Comparison of ENCODE assay signal across 18 cellular contexts in genomic region chr16:89084411-89084810, GRCh38. TPM values are rescaled to one million over a fixed set of nuclear protein-coding genes. Genes with fewer than 3 reads are reported as not detected.
A peak's percentile ranks its signal among the peaks of the same experiment; 100 is the strongest.
DNase-seq lines count a peak whose midpoint lies in the region; ATAC-seq, FAIRE-seq and TF ChIP-seq lines count a peak whose summit lies in the region.
"Had no signal": no experiment of that assay in that cellular context is flagged by ENCODE, and none has a peak within 500 bp of the region (broad histone marks: within the 10 kb centered on the region; RNA-seq: fewer than 3 reads in every experiment).

No MANE protein-coding gene starts in this region.

- POLR2A ChIA-PET in HepG2 (lab: Yijun Ruan, JAX), result no interaction called here

- DNase-seq in HepG2 (ENCODE audit: low spot score) (no peak), right lobe of liver (no peak), Peyer's patch (peak in 2 of 3 donors; percentile 80 to 89), memory B cell (ENCODE audit: low spot score in 2 of 2) (peak in 1 of 2 donors; percentile 29), transverse colon (peak; percentile 80), SK-N-DZ (ENCODE audit: low spot score) (no peak), RCC 7860 (ENCODE audit: low spot score) (no peak)
- DNase-seq in stimulated activated CD4-positive, alpha-beta T cell treated with anti-CD3 and anti-CD28 coated beads, Interleukin-15, amount 100 ng/mL, for 24 hours, result no peak
- DNase-seq: activated CD4-positive, alpha-beta T cell treated with anti-CD3 and anti-CD28 coated beads, Interleukin-2, amount 10 ng/mL, durations not matched to agents 24 days and 14 days; activated naive CD4-positive, alpha-beta T cell treated with Interleukin-2 at 50 U/mL for 16 hours; COR-L47; EL; lower lobe of right lung; NCI-H2029; NCI-H524; OCI-M1 had no signal

- H4K20me1 ChIP-seq in HepG2 (ENCODE audit: insufficient read depth, low read length), result no peaks in the 10 kb centered on the region

- peaks cover 2% of the 10 kb centered on the region for H3K27me3 Mint-ChIP-seq in memory B cell

- H3K36me3 ChIP-seq in HepG2 (replicated peaks in 1 of 2; ENCODE audit: control insufficient read depth in 1 of 2, insufficient read depth in 2 of 2, low read length in 2 of 2), result no peaks in the 10 kb centered on the region
- H3K36me3 ChIP-seq in right lobe of liver, result no peaks in the 10 kb centered on the region
- H3K36me3 ChIP-seq in Peyer's patch, result no peaks in the 10 kb centered on the region
- no peaks in the 10 kb centered on the region for H3K36me3 ChIP-seq in transverse colon
- H3K36me3 ChIP-seq: lower lobe of right lung had no signal

- TF ChIP-seq RAD21 in HepG2 (CRISPR knock-in tag; IDR thresholded peaks at IDR 0.05), result no peak

- ATAC-seq in HepG2 (no peak), right lobe of liver (no peak), memory B cell (ENCODE audit: low read depth) (peak; percentile 93)
- ATAC-seq: lower lobe of right lung; naive thymus-derived CD8-positive, alpha-beta T cell had no signal

- H3K9me3 ChIP-seq in HepG2 (ENCODE audit: low read length), result no peaks in the 10 kb centered on the region
- H3K9me3 ChIP-seq in right lobe of liver, result no peaks in the 10 kb centered on the region
- H3K9me3 ChIP-seq in Peyer's patch, result no peaks in the 10 kb centered on the region
- no peaks in the 10 kb centered on the region for H3K9me3 ChIP-seq in transverse colon
- H3K9me3 ChIP-seq: lower lobe of right lung had no signal

- TF ChIP-seq POLR2A in HepG2 (IDR thresholded peaks at IDR 0.05; ENCODE audit: insufficient read depth in 1 of 2, low read depth in 2 of 2, low read length in 2 of 2) (no peak), right lobe of liver (IDR thresholded peaks at IDR 0.05) (no peak), Peyer's patch (IDR thresholded peaks at IDR 0.05) (no peak), transverse colon (IDR thresholded peaks at IDR 0.05) (no peak)

- H3K27ac ChIP-seq in HepG2 (ENCODE audit: extremely low read length, insufficient read depth, low read length) (no peak overlapping the region), right lobe of liver (no peak overlapping the region), Peyer's patch (peak overlapping the region in 1 of 4 donors; percentile 36), transverse colon (no peak overlapping the region)
- H3K27ac ChIP-seq: lower lobe of right lung had no signal

- TF ChIP-seq EP300 in HepG2 (IDR thresholded peaks at IDR 0.05; ENCODE audit: low read depth in 2 of 2, low read length in 2 of 2), result no peak
- no peak for TF ChIP-seq EP300 in HepG2 (CRISPR knock-in tag; IDR thresholded peaks at IDR 0.05; ENCODE audit: borderline replicate concordance)
- no peak for TF ChIP-seq EP300 in transverse colon (IDR thresholded peaks at IDR 0.05; ENCODE audit: low read depth)

- peaks cover 21% of the 10 kb centered on the region for H3K4me1 ChIP-seq in HepG2 (ENCODE audit: insufficient read depth, low read length)
- H3K4me1 ChIP-seq in right lobe of liver, result no peaks in the 10 kb centered on the region
- H3K4me1 ChIP-seq in Peyer's patch, result no peaks in the 10 kb centered on the region
- H3K4me1 ChIP-seq in transverse colon, result no peaks in the 10 kb centered on the region
- H3K4me1 ChIP-seq: lower lobe of right lung had no signal

- WGBS in HepG2 (ENCODE audit: low lambda C conversion rate), result 19% methylated on average over 12 of the region's 12 CpGs
- 50% methylated on average over 10 of the region's 12 CpGs for WGBS in right lobe of liver (ENCODE audit: insufficient coverage, low coverage, low lambda C conversion rate, missing lambda C conversion rate)
- 30 to 39% methylated on average over 2 to 12 of the region's 12 CpGs for WGBS in transverse colon (ENCODE audit: low coverage in 1 of 2), 2 donors

- no peak overlapping the region for H3K4me2 ChIP-seq in HepG2 (ENCODE audit: low read depth, low read length)

- no peaks in the 10 kb centered on the region for H3K79me2 ChIP-seq in HepG2 (ENCODE audit: insufficient read depth, low read length)

- peaks cover 9% of the 10 kb centered on the region for H3K4me1 Mint-ChIP-seq in memory B cell
- H3K4me1 Mint-ChIP-seq: activated CD4-positive, alpha-beta T cell treated with anti-CD3 and anti-CD28 coated beads, Interleukin-2, amount 10 ng/mL, durations not matched to agents 24 days and 14 days had no signal

- BruUV-seq in HepG2 (replicated peaks; lab: Mats Ljungman, UMichigan), result no TSS peak

- CTCF ChIA-PET in HepG2 (lab: Yijun Ruan, JAX; ENCODE audit: low intra/inter-chr PET ratio, low total read pairs), result no interaction called here

- H2AFZ ChIP-seq in HepG2 (ENCODE audit: low read length), result no peak overlapping the region

- peak overlapping the region; percentile 63 for H3K27ac Mint-ChIP-seq in memory B cell
- H3K27ac Mint-ChIP-seq: activated CD4-positive, alpha-beta T cell treated with anti-CD3 and anti-CD28 coated beads, Interleukin-2, amount 10 ng/mL, durations not matched to agents 24 days and 14 days had no signal

- in situ Hi-C loops in HepG2 (cut with HindIII; ENCODE audit: extremely low pct_ligation_motif_present, low pct_unique_long_range_greater_than_20kb), result no loop called here
- in situ Hi-C loops in transverse colon (cut with MboI; ENCODE audit: low pct_ligation_motif_present in 1 of 4, low pct_unique_long_range_greater_than_20kb in 1 of 4, low sequenced_read_pairs in 3 of 4), result no loop called here

- FAIRE-seq in HepG2 (lab: Jason Lieb, UNC) (no peak), RCC 7860 (lab: Jason Lieb, UNC) (no peak)
- FAIRE-seq: H54 had no signal

- intact Hi-C loops in HepG2 (cut with micrococcal nuclease; ENCODE audit: unreplicated experiment), result no loop called here
- intact Hi-C loops in right lobe of liver (cut with DNase I), result no loop called here
- intact Hi-C loops in transverse colon (cut with DNase I; ENCODE audit: low total_unique reads), result no loop called here

- H3K27me3 ChIP-seq in HepG2 (ENCODE audit: control insufficient read depth in 1 of 2, insufficient read depth in 2 of 2, low read length in 2 of 2) (peaks cover 28 to 74% of the 10 kb centered on the region in 2 experiments), right lobe of liver (no peaks in the 10 kb centered on the region), Peyer's patch (no peaks in the 10 kb centered on the region), transverse colon (peaks cover 18% of the 10 kb centered on the region)

- H3K9ac ChIP-seq in HepG2 (ENCODE audit: insufficient read depth, low read depth, low read length), result no peak overlapping the region

- no peak overlapping the region for H3K4me3 ChIP-seq in HepG2 (replicated peaks in 1 of 3; ENCODE audit: insufficient read depth in 1 of 3, low read depth in 2 of 3, low read length in 3 of 3)
- no peak overlapping the region for H3K4me3 ChIP-seq in right lobe of liver
- peak overlapping the region in 1 of 4 donors; percentile 13 for H3K4me3 ChIP-seq in Peyer's patch
- H3K4me3 ChIP-seq in transverse colon, result no peak overlapping the region
- H3K4me3 ChIP-seq: lower lobe of right lung had no signal

- H3K36me3 Mint-ChIP-seq in memory B cell, result no peaks in the 10 kb centered on the region
- H3K36me3 Mint-ChIP-seq: naive thymus-derived CD8-positive, alpha-beta T cell had no signal

- peak overlapping the region; percentile 61 for H3K4me3 Mint-ChIP-seq in memory B cell
- H3K4me3 Mint-ChIP-seq: activated CD4-positive, alpha-beta T cell treated with anti-CD3 and anti-CD28 coated beads, Interleukin-2, amount 10 ng/mL, durations not matched to agents 24 days and 14 days had no signal

- no peak for TF ChIP-seq CTCF in HepG2 (CRISPR knock-in tag; IDR thresholded peaks at IDR 0.05)
- no peak for TF ChIP-seq CTCF in right lobe of liver (IDR thresholded peaks at IDR 0.05)
- TF ChIP-seq CTCF in Peyer's patch (IDR thresholded peaks at IDR 0.05), result peak in 1 of 6 experiments; percentile 2
- TF ChIP-seq CTCF in transverse colon (IDR thresholded peaks at IDR 0.05), result no peak

- no peaks in the 10 kb centered on the region for H3K9me3 Mint-ChIP-seq in memory B cell
- H3K9me3 Mint-ChIP-seq: activated CD4-positive, alpha-beta T cell treated with anti-CD3 and anti-CD28 coated beads, Interleukin-2, amount 10 ng/mL, durations not matched to agents 24 days and 14 days; naive thymus-derived CD8-positive, alpha-beta T cell had no signal

TF ChIP-seq in HepG2, 621 proteins besides CTCF, POLR2A, EP300 and RAD21 (continues in another document):
- TF ChIP-seq ZNF670 (CRISPR knock-in tag; IDR thresholded peaks at IDR 0.05; ENCODE audit: borderline replicate concordance), result no peak

RNA-seq across cellular contexts. Expression of gene ACSF3, which starts 9.2 kb away (rescaled TPM):
- total RNA-seq in HepG2 (2016; rRNA removed; fragmentation: Illumina TruSeq; extraction: Trizol), result 23.5 and 30.6 TPM in 2 replicates
- total RNA-seq in HepG2 (2016; cell fraction: cytosol; rRNA removed; fragmentation: Illumina TruSeq; extraction: Trizol; ENCODE audit: low read depth), result 13.8 and 14.5 TPM in 2 replicates
- total RNA-seq in HepG2 (2016; cell fraction: insoluble cytoplasmic fraction; rRNA removed; fragmentation: Illumina TruSeq; extraction: Trizol), result 22.1 and 29.1 TPM in 2 replicates
- total RNA-seq in HepG2 (2016; cell fraction: membrane; rRNA removed; fragmentation: Illumina TruSeq; extraction: Trizol), result 23.0 and 24.3 TPM in 2 replicates
- total RNA-seq in HepG2 (2016; cell fraction: nucleus; rRNA removed; fragmentation: Illumina TruSeq; extraction: Trizol), result 19.3 and 21.6 TPM in 2 replicates
- 14.9 and 16.5 TPM in 2 replicates for polyA plus RNA-seq in HepG2 (2011; rRNA removed)
- polyA plus RNA-seq in HepG2 (2011; cell fraction: cytosol; rRNA removed), result 11.3 and 15.5 TPM in 2 replicates
- polyA plus RNA-seq in HepG2 (2011; cell fraction: nucleus; rRNA removed), result 31.3 and 34.0 TPM in 2 replicates
- polyA plus RNA-seq in HepG2 (2012), result 16.6 and 17.2 TPM in 2 replicates
- polyA plus RNA-seq in HepG2 (2016; cell fraction: cytosol; fragmentation: Illumina TruSeq; extraction: Trizol; ENCODE audit: low read depth), result 6.9 and 9.7 TPM in 2 replicates
- 21.8 and 22.0 TPM in 2 replicates for polyA plus RNA-seq in HepG2 (2016; cell fraction: insoluble cytoplasmic fraction; fragmentation: Illumina TruSeq; extraction: Trizol; ENCODE audit: low read depth)
- polyA plus RNA-seq in HepG2 (2016; cell fraction: membrane; fragmentation: Illumina TruSeq; extraction: Trizol; ENCODE audit: low read depth), result 11.2 and 13.0 TPM in 2 replicates
- 37.2 and 38.9 TPM in 2 replicates for polyA plus RNA-seq in HepG2 (2016; cell fraction: nucleus; fragmentation: Illumina TruSeq; extraction: Trizol; ENCODE audit: insufficient read depth, low read depth)
- polyA minus RNA-seq in HepG2 (2011; rRNA and poly(A)+ RNA removed; ENCODE audit: low replicate concordance), result 46.7 and 47.0 TPM in 2 replicates
- polyA minus RNA-seq in HepG2 (2011; cell fraction: cytosol; rRNA and poly(A)+ RNA removed), result 22.4 and 32.0 TPM in 2 replicates
- polyA minus RNA-seq in HepG2 (2011; cell fraction: nucleus; rRNA and poly(A)+ RNA removed), result 35.9 and 36.8 TPM in 2 replicates
- total RNA-seq in right lobe of liver, result 10 to 100 TPM; 20.2 to 33.6 (median 29.4) TPM
- 100 to 1,000 TPM in 2 of 4 donors, 10 to 100 TPM in 2; 94.6 to 120 (median 108) TPM for total RNA-seq in Peyer's patch
- total RNA-seq in transverse colon, result 100 to 1,000 TPM in 1 of 4 donors, 10 to 100 TPM in 3; 54.5 to 120 (median 75.8) TPM
- polyA plus RNA-seq in SK-N-DZ (2014; cell fraction: cytosol; rRNA removed), result 31.4 and 37.9 TPM in 2 replicates
- 39.1 and 47.2 TPM in 2 replicates for polyA plus RNA-seq in SK-N-DZ (2014; cell fraction: nucleus; rRNA removed)

Comparison
In these comparisons a context has a peak if more than half of its experiments do, and no peak if none do; other contexts are left out.
1. DNase-seq: peak in Peyer's patch (2 of 3) and transverse colon (single experiment); none in HepG2 (single experiment), right lobe of liver (0 of 3), SK-N-DZ (single experiment), stimulated activated CD4-positive, alpha-beta T cell treated with anti-CD3 and anti-CD28 coated beads, Interleukin-15, amount 100 ng/mL, for 24 hours (single experiment) and RCC 7860 (single experiment).